13 cellular contexts compared by ENCODE assay signal in the genomic region with DNA sequence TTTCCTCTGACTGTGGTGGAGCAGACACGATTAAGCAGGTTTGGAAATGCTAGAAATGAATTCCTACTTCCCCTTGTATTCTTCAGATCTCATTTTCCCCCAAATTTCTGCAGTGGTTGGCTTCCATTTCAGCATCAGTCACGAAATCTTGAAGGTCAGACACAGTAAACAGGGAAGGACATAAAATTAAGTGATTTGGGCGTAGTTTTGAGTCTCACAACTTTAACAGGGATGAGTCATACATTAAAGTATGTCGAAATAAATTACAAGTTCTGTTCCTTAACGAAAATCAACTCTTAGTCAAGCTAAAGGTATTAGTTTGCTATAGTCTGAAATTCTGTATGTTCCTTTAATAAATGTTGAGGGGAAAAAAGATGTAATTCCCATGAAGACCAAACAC.
DNase-seq lines count a peak whose midpoint lies in the region; ATAC-seq and TF ChIP-seq lines count a peak whose summit lies in the region.
"Had no signal": no experiment of that assay in that cellular context is flagged by ENCODE, and none has a peak within 500 bp of the region (broad histone marks: within the 10 kb centered on the region; RNA-seq: fewer than 3 reads in every experiment).

No MANE protein-coding gene starts in this region.

- H3K27me3 ChIP-seq in A673 (replicated peaks; ENCODE audit: insufficient read depth, low read depth, low read length, poor library complexity): no peaks in the 10 kb centered on the region
- no peaks in the 10 kb centered on the region for H3K27me3 ChIP-seq in left lung
- H3K27me3 ChIP-seq: BE2C, tibial artery had no signal

- CTCF ChIA-PET in A673 (lab: Charles Lee): no interaction called here

- H3K9me3 ChIP-seq in A673 (ENCODE audit: low read depth, low read length, poor library complexity, severe bottlenecking) (no peaks in the 10 kb centered on the region), left lung (no peaks in the 10 kb centered on the region)
- H3K9me3 ChIP-seq: BE2C, tibial artery had no signal

- H3K36me3 ChIP-seq in A673 (ENCODE audit: insufficient read depth, low read length, poor library complexity, severe bottlenecking) (peaks cover 21% of the 10 kb centered on the region), left lung (peaks cover 0 to 33% of the 10 kb centered on the region in 2 donors)

- TF ChIP-seq CTCF in A673 (conservative IDR thresholded peaks at IDR 0.05; ENCODE audit: low read depth, low read length): no peak
- no peak for TF ChIP-seq CTCF in left lung (IDR thresholded peaks at IDR 0.05)

- intact Hi-C loops in A673 (cut with micrococcal nuclease; ENCODE audit: unreplicated experiment) (no loop called here), left lung (cut with DNase I) (no loop called here), posterior vena cava (cut with DNase I) (no loop called here)

- ATAC-seq in left lung (peak; percentile 74), HG02840 (IDR thresholded peaks at IDR 0.05; ENCODE audit: low FRiP score, unreplicated experiment) (no peak), GM19023 (IDR thresholded peaks at IDR 0.05; ENCODE audit: unreplicated experiment) (no peak), GM18858 (IDR thresholded peaks at IDR 0.05; ENCODE audit: unreplicated experiment) (no peak)

- H3K27ac ChIP-seq in A673 (ENCODE audit: low read depth, low read length, poor library complexity, severe bottlenecking): peak overlapping the region; percentile 2
- H3K27ac ChIP-seq in left lung: peak overlapping the region; percentile 16 to 33
- H3K27ac ChIP-seq: tibial artery had no signal

- H3K4me3 ChIP-seq in A673 (ENCODE audit: low read depth, low read length, poor library complexity, severe bottlenecking) (no peak overlapping the region), left lung (no peak overlapping the region)
- H3K4me3 ChIP-seq: tibial artery had no signal

- DNase-seq in A673 (ENCODE audit: low spot score) (peak; percentile 71), HT1080 (ENCODE audit: low read depth) (peak; percentile 76), astrocyte of the hippocampus (ENCODE audit: low read depth, low spot score) (peak; percentile 53), left lung (no peak), posterior vena cava (ENCODE audit: low spot score) (no peak)
- DNase-seq: BE2C; naive B cell; NCI-H82; stimulated activated CD4-positive, alpha-beta T cell treated with anti-CD3 and anti-CD28 coated beads, Interleukin-2, amount 100 ng/mL, for 48 hours; tibial artery had no signal

- peaks cover 14% of the 10 kb centered on the region for H3K4me1 ChIP-seq in A673 (ENCODE audit: insufficient read depth, low read length, poor library complexity, severe bottlenecking)
- H3K4me1 ChIP-seq in left lung: peaks cover 9 to 14% of the 10 kb centered on the region in 2 donors
- H3K4me1 ChIP-seq: BE2C, tibial artery had no signal

- BruUV-seq in A673 (replicated peaks; lab: Mats Ljungman, UMichigan): no TSS peak

- POLR2A ChIA-PET in A673 (lab: Charles Lee; ENCODE audit: low non-redundant PET): no interaction called here

Comparison
In these comparisons a context has a peak if more than half of its experiments do, and no peak if none do; other contexts are left out.
1. DNase-seq: peak in A673 (single experiment), HT1080 (single experiment) and astrocyte of the hippocampus (single experiment); none in left lung (0 of 2) and posterior vena cava (single experiment).